In the genomic region with DNA sequence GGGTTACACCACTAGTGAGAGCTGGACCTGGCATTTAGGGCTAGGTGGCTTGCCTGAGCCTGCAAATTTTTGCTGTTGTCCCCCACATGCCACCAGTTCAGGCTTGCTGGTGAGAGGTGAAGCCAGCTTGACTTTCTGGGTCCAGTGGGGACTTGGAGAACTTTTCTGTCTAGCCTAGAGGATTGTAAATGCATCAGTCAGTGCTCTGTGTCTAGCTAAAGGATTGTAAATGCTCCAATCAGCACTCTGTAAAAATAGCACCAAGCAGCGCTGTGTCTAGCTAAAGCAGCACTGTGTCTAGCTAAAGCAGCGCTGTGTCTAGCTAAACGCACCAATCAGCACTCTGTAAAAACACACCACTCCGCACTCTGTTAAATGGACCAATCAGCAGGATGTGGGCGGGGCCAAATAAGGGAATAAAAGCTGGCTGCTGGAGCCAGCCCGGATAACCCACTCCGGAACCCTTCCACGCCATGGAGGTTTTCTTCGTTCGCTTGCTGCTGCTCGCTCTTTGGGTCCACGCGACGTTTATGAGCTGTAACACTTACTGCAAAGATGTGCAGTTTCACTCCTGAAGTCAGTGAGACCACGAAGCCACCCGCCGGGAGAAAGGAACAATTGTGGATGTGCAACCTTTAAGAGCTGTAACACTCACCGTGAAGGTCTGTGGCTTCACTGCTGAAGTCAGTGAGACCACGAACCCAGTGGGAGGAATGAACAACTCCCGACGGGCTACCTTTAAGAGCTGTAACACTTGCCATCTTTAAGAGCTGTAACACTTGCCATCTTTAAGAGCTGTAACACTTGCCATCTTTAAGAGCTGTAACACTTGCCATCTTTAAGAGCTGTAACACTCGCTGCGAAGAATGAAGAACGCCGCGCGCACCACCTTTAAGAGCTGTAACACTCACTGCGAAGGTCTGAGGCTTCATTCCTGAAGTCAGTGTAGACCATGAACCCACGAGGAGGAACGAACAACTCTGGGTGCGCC, we compare ENCODE assay signal across 1 cellular context.
TF ChIP-seq lines count a peak whose summit lies in the region.

No MANE protein-coding gene starts in this region.

TF ChIP-seq in K562, 482 proteins besides CTCF, POLR2A, EP300 and RAD21 (continued from another document and continues in another):
- TF ChIP-seq, protein P1, sequence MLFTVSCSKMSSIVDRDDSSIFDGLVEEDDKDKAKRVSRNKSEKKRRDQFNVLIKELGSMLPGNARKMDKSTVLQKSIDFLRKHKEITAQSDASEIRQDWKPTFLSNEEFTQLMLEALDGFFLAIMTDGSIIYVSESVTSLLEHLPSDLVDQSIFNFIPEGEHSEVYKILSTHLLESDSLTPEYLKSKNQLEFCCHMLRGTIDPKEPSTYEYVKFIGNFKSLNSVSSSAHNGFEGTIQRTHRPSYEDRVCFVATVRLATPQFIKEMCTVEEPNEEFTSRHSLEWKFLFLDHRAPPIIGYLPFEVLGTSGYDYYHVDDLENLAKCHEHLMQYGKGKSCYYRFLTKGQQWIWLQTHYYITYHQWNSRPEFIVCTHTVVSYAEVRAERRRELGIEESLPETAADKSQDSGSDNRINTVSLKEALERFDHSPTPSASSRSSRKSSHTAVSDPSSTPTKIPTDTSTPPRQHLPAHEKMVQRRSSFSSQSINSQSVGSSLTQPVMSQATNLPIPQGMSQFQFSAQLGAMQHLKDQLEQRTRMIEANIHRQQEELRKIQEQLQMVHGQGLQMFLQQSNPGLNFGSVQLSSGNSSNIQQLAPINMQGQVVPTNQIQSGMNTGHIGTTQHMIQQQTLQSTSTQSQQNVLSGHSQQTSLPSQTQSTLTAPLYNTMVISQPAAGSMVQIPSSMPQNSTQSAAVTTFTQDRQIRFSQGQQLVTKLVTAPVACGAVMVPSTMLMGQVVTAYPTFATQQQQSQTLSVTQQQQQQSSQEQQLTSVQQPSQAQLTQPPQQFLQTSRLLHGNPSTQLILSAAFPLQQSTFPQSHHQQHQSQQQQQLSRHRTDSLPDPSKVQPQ (CRISPR knock-in tag; IDR thresholded peaks at IDR 0.05; ENCODE audit: borderline replicate concordance): 0 out of 2 replicates have a peak, but pooled peaks have one; percentile 26
- TF ChIP-seq SMAD1 (IDR thresholded peaks at IDR 0.05; ENCODE audit: low read depth, low read length, partially characterized antibody): peak; percentile 99
- peak; percentile 98 for TF ChIP-seq RNF2 (IDR thresholded peaks at IDR 0.05)
- TF ChIP-seq NR1H2 (CRISPR knock-in tag; IDR thresholded peaks at IDR 0.05): no peak
- TF ChIP-seq XRCC3 (IDR thresholded peaks at IDR 0.05): no peak; the same call in 1 of the 2 replicates
- 0 out of 2 replicates have a peak, but pooled peaks have one; percentile 15 for TF ChIP-seq PKNOX1 (IDR thresholded peaks at IDR 0.05)
- TF ChIP-seq HOXB6 (CRISPR knock-in tag; IDR thresholded peaks at IDR 0.05; ENCODE audit: borderline replicate concordance): peak; percentile 91; the same call in 1 of the 2 replicates
- 0 out of 2 replicates have a peak, but pooled peaks have one; percentile 52 for TF ChIP-seq ZBTB1 (CRISPR knock-in tag; IDR thresholded peaks at IDR 0.05; ENCODE audit: borderline replicate concordance, low read depth)
- peak; percentile 74 for TF ChIP-seq PHF21A (IDR thresholded peaks at IDR 0.05; ENCODE audit: borderline replicate concordance, low read depth)
- peak; percentile 74 for TF ChIP-seq CREB1 (IDR thresholded peaks at IDR 0.05)
- TF ChIP-seq CREB1 (CRISPR knock-in tag; IDR thresholded peaks at IDR 0.05): peak; percentile 42
- peak; percentile 83 for TF ChIP-seq TEAD4 (IDR thresholded peaks at IDR 0.05; ENCODE audit: low read length)
- TF ChIP-seq TEAD4 (CRISPR knock-in tag; IDR thresholded peaks at IDR 0.05; ENCODE audit: borderline replicate concordance): no peak
- no peak for TF ChIP-seq ZNF668 (CRISPR knock-in tag; IDR thresholded peaks at IDR 0.05)
- peak; percentile 83 for TF ChIP-seq SOX6 (IDR thresholded peaks at IDR 0.05)
- TF ChIP-seq ZNF785 (CRISPR knock-in tag; IDR thresholded peaks at IDR 0.05): no peak
- TF ChIP-seq CHD1 (IDR thresholded peaks at IDR 0.05; ENCODE audit: low read length): peak; percentile 94
- TF ChIP-seq POLR2AphosphoS5 (IDR thresholded peaks at IDR 0.05; ENCODE audit: control insufficient read depth, insufficient read depth, low read depth, low read length): peak; percentile 99
- peak; percentile 78; the same call in 1 of the 2 replicates for TF ChIP-seq ZNF133 (CRISPR knock-in tag; IDR thresholded peaks at IDR 0.05)
- no peak for TF ChIP-seq HMG20A (CRISPR knock-in tag; conservative IDR thresholded peaks at IDR 0.05)
- TF ChIP-seq, protein P2, sequence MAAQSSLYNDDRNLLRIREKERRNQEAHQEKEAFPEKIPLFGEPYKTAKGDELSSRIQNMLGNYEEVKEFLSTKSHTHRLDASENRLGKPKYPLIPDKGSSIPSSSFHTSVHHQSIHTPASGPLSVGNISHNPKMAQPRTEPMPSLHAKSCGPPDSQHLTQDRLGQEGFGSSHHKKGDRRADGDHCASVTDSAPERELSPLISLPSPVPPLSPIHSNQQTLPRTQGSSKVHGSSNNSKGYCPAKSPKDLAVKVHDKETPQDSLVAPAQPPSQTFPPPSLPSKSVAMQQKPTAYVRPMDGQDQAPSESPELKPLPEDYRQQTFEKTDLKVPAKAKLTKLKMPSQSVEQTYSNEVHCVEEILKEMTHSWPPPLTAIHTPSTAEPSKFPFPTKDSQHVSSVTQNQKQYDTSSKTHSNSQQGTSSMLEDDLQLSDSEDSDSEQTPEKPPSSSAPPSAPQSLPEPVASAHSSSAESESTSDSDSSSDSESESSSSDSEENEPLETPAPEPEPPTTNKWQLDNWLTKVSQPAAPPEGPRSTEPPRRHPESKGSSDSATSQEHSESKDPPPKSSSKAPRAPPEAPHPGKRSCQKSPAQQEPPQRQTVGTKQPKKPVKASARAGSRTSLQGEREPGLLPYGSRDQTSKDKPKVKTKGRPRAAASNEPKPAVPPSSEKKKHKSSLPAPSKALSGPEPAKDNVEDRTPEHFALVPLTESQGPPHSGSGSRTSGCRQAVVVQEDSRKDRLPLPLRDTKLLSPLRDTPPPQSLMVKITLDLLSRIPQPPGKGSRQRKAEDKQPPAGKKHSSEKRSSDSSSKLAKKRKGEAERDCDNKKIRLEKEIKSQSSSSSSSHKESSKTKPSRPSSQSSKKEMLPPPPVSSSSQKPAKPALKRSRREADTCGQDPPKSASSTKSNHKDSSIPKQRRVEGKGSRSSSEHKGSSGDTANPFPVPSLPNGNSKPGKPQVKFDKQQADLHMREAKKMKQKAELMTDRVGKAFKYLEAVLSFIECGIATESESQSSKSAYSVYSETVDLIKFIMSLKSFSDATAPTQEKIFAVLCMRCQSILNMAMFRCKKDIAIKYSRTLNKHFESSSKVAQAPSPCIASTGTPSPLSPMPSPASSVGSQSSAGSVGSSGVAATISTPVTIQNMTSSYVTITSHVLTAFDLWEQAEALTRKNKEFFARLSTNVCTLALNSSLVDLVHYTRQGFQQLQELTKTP (IDR thresholded peaks at IDR 0.05; ENCODE audit: low read depth in 1 of 2, partially characterized antibody in 2 of 2): peak; percentile 90 to 99
- TF ChIP-seq HCFC1 (IDR thresholded peaks at IDR 0.05; ENCODE audit: low read depth, low read length): peak; percentile 54; the same call in 1 of the 2 replicates
- no peak for TF ChIP-seq DACH1 (IDR thresholded peaks at IDR 0.05; ENCODE audit: partially characterized antibody)
- peak; percentile 78 to 95; a peak in 3 of 4 replicates for TF ChIP-seq TEAD1 (CRISPR knock-in tag; IDR thresholded peaks at IDR 0.05)
- TF ChIP-seq, protein P3, sequence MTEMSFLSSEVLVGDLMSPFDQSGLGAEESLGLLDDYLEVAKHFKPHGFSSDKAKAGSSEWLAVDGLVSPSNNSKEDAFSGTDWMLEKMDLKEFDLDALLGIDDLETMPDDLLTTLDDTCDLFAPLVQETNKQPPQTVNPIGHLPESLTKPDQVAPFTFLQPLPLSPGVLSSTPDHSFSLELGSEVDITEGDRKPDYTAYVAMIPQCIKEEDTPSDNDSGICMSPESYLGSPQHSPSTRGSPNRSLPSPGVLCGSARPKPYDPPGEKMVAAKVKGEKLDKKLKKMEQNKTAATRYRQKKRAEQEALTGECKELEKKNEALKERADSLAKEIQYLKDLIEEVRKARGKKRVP (CRISPR knock-in tag; IDR thresholded peaks at IDR 0.05): peak; percentile 75; the same call in 1 of the 2 replicates
- TF ChIP-seq, protein P4, sequence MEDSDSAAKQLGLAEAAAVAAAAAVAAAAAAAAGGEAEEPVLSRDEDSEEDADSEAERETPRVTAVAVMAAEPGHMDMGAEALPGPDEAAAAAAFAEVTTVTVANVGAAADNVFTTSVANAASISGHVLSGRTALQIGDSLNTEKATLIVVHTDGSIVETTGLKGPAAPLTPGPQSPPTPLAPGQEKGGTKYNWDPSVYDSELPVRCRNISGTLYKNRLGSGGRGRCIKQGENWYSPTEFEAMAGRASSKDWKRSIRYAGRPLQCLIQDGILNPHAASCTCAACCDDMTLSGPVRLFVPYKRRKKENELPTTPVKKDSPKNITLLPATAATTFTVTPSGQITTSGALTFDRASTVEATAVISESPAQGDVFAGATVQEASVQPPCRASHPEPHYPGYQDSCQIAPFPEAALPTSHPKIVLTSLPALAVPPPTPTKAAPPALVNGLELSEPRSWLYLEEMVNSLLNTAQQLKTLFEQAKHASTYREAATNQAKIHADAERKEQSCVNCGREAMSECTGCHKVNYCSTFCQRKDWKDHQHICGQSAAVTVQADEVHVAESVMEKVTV (CRISPR knock-in tag; IDR thresholded peaks at IDR 0.05): peak; percentile 48
- TF ChIP-seq SNRNP70 (optimal IDR thresholded peaks at IDR 0.05; ENCODE audit: low read depth, low read length): peak; percentile 31
- peak; percentile 26; the same call in 1 of the 2 replicates for TF ChIP-seq ZFP1 (CRISPR knock-in tag; IDR thresholded peaks at IDR 0.05)
- TF ChIP-seq ARID1B (IDR thresholded peaks at IDR 0.05): peak; percentile 57
- peak; percentile 76; the same call in 1 of the 2 replicates for TF ChIP-seq NFXL1 (CRISPR knock-in tag; IDR thresholded peaks at IDR 0.05)
- peak; percentile 66 for TF ChIP-seq FOSL1 (tag; conservative IDR thresholded peaks at IDR 0.05)
- TF ChIP-seq ZZZ3 (IDR thresholded peaks at IDR 0.05): no peak
- TF ChIP-seq HMG20B (CRISPR knock-in tag; IDR thresholded peaks at IDR 0.05): peak; percentile 83; the same call in 1 of the 2 replicates
- no peak for TF ChIP-seq PTRF (tag; IDR thresholded peaks at IDR 0.05)
- TF ChIP-seq KLF13 (tag; IDR thresholded peaks at IDR 0.05; ENCODE audit: borderline replicate concordance, low read depth): peak; percentile 71; the same call in 1 of the 2 replicates
- TF ChIP-seq MEF2A (IDR thresholded peaks at IDR 0.05; ENCODE audit: control insufficient read depth, low read depth, low read length): 0 out of 2 replicates have a peak, but pooled peaks have one; percentile 46
- TF ChIP-seq MAFF (IDR thresholded peaks at IDR 0.05; ENCODE audit: low read length): no peak
- 0 out of 2 replicates have a peak, but pooled peaks have one; percentile 35 for TF ChIP-seq JUNB (CRISPR knock-in tag; conservative IDR thresholded peaks at IDR 0.05)
- TF ChIP-seq PRPF4 (IDR thresholded peaks at IDR 0.05; ENCODE audit: insufficient read depth, low read depth, low read length, poor library complexity, severe bottlenecking): no peak
- peak; percentile 99 for TF ChIP-seq POLR2H (tag; IDR thresholded peaks at IDR 0.05; ENCODE audit: low read depth)
- peak; percentile 44 for TF ChIP-seq RBM22 (IDR thresholded peaks at IDR 0.05; ENCODE audit: low read depth, low read length, poor library complexity, severe bottlenecking)
- 0 out of 6 replicates have a peak, but pooled peaks of 1 of the 3 experiments have one; percentile 46 for TF ChIP-seq ZBTB11 (CRISPR knock-in tag; IDR thresholded peaks at IDR 0.05)
- TF ChIP-seq POLR2AphosphoS2 (IDR thresholded peaks at IDR 0.05; ENCODE audit: low read length): peak; percentile 100
- TF ChIP-seq YY1 (IDR thresholded peaks at IDR 0.05; ENCODE audit: borderline replicate concordance in 1 of 3, control insufficient read depth in 1 of 3, extremely low read depth in 1 of 3, insufficient read depth in 3 of 3, insufficient read length in 1 of 3, insufficient replicate concordance in 2 of 3, low read depth in 1 of 3, low read length in 2 of 3): peak in 2 of 3 experiments; percentile 54 to 85
- TF ChIP-seq MCM5 (IDR thresholded peaks at IDR 0.05; ENCODE audit: low read depth): no peak
- TF ChIP-seq ZNF224 (CRISPR knock-in tag; IDR thresholded peaks at IDR 0.05): no peak; the same call in 1 of the 2 replicates
- no peak for TF ChIP-seq BRF1 (IDR thresholded peaks at IDR 0.05; ENCODE audit: borderline replicate concordance, extremely low read depth, insufficient read length)
- TF ChIP-seq FOXJ3 (CRISPR knock-in tag; IDR thresholded peaks at IDR 0.05): no peak
- peak; percentile 83 for TF ChIP-seq ZNF3 (CRISPR knock-in tag; IDR thresholded peaks at IDR 0.05)
- TF ChIP-seq CEBPG (CRISPR knock-in tag; IDR thresholded peaks at IDR 0.05): peak; percentile 14; the same call in 1 of the 2 replicates
- TF ChIP-seq CEBPG (tag; conservative IDR thresholded peaks at IDR 0.05 in 1 of 2, IDR thresholded peaks at IDR 0.05 in 1 of 2): no peak
- no peak for TF ChIP-seq PCBP1 (IDR thresholded peaks at IDR 0.05; ENCODE audit: low read depth, low read length, poor library complexity, severe bottlenecking)
- TF ChIP-seq ZNF764 (CRISPR knock-in tag; IDR thresholded peaks at IDR 0.05; ENCODE audit: low read depth): peak; percentile 88
